2 cellular contexts compared by ENCODE assay signal in genomic region chr5:133066045-133066444, GRCh38.
TF ChIP-seq lines count a peak whose summit lies in the region.

No MANE protein-coding gene starts in this region.

TF ChIP-seq in GM23338, 12 proteins besides CTCF, POLR2A, EP300 and RAD21:
- TF ChIP-seq, protein P1, sequence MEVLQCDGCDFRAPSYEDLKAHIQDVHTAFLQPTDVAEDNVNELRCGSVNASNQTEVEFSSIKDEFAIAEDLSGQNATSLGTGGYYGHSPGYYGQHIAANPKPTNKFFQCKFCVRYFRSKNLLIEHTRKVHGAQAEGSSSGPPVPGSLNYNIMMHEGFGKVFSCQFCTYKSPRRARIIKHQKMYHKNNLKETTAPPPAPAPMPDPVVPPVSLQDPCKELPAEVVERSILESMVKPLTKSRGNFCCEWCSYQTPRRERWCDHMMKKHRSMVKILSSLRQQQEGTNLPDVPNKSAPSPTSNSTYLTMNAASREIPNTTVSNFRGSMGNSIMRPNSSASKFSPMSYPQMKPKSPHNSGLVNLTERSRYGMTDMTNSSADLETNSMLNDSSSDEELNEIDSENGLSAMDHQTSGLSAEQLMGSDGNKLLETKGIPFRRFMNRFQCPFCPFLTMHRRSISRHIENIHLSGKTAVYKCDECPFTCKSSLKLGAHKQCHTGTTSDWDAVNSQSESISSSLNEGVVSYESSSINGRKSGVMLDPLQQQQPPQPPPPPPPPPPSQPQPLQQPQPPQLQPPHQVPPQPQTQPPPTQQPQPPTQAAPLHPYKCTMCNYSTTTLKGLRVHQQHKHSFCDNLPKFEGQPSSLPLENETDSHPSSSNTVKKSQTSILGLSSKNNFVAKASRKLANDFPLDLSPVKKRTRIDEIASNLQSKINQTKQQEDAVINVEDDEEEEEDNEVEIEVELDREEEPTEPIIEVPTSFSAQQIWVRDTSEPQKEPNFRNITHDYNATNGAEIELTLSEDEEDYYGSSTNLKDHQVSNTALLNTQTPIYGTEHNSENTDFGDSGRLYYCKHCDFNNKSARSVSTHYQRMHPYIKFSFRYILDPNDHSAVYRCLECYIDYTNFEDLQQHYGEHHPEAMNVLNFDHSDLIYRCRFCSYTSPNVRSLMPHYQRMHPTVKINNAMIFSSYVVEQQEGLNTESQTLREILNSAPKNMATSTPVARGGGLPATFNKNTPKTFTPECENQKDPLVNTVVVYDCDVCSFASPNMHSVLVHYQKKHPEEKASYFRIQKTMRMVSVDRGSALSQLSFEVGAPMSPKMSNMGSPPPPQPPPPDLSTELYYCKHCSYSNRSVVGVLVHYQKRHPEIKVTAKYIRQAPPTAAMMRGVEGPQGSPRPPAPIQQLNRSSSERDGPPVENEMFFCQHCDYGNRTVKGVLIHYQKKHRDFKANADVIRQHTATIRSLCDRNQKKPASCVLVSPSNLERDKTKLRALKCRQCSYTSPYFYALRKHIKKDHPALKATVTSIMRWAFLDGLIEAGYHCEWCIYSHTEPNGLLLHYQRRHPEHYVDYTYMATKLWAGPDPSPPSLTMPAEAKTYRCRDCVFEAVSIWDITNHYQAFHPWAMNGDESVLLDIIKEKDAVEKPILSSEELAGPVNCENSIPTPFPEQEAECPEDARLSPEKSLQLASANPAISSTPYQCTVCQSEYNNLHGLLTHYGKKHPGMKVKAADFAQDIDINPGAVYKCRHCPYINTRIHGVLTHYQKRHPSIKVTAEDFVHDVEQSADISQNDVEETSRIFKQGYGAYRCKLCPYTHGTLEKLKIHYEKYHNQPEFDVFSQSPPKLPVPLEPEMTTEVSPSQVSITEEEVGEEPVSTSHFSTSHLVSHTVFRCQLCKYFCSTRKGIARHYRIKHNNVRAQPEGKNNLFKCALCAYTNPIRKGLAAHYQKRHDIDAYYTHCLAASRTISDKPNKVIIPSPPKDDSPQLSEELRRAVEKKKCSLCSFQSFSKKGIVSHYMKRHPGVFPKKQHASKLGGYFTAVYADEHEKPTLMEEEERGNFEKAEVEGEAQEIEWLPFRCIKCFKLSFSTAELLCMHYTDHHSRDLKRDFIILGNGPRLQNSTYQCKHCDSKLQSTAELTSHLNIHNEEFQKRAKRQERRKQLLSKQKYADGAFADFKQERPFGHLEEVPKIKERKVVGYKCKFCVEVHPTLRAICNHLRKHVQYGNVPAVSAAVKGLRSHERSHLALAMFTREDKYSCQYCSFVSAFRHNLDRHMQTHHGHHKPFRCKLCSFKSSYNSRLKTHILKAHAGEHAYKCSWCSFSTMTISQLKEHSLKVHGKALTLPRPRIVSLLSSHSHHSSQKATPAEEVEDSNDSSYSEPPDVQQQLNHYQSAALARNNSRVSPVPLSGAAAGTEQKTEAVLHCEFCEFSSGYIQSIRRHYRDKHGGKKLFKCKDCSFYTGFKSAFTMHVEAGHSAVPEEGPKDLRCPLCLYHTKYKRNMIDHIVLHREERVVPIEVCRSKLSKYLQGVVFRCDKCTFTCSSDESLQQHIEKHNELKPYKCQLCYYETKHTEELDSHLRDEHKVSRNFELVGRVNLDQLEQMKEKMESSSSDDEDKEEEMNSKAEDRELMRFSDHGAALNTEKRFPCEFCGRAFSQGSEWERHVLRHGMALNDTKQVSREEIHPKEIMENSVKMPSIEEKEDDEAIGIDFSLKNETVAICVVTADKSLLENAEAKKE (CRISPR knock-in tag; IDR thresholded peaks at IDR 0.05): no peak
- no peak for TF ChIP-seq EZH2 (IDR thresholded peaks at IDR 0.05; ENCODE audit: low read depth, unreplicated experiment)
- no peak for TF ChIP-seq JUNB (IDR thresholded peaks at IDR 0.05; ENCODE audit: unreplicated experiment)
- no peak for TF ChIP-seq NANOG (IDR thresholded peaks at IDR 0.05; ENCODE audit: borderline replicate concordance)
- TF ChIP-seq POLR2AphosphoS5 (IDR thresholded peaks at IDR 0.05; ENCODE audit: low read depth): no peak
- TF ChIP-seq, protein P2, sequence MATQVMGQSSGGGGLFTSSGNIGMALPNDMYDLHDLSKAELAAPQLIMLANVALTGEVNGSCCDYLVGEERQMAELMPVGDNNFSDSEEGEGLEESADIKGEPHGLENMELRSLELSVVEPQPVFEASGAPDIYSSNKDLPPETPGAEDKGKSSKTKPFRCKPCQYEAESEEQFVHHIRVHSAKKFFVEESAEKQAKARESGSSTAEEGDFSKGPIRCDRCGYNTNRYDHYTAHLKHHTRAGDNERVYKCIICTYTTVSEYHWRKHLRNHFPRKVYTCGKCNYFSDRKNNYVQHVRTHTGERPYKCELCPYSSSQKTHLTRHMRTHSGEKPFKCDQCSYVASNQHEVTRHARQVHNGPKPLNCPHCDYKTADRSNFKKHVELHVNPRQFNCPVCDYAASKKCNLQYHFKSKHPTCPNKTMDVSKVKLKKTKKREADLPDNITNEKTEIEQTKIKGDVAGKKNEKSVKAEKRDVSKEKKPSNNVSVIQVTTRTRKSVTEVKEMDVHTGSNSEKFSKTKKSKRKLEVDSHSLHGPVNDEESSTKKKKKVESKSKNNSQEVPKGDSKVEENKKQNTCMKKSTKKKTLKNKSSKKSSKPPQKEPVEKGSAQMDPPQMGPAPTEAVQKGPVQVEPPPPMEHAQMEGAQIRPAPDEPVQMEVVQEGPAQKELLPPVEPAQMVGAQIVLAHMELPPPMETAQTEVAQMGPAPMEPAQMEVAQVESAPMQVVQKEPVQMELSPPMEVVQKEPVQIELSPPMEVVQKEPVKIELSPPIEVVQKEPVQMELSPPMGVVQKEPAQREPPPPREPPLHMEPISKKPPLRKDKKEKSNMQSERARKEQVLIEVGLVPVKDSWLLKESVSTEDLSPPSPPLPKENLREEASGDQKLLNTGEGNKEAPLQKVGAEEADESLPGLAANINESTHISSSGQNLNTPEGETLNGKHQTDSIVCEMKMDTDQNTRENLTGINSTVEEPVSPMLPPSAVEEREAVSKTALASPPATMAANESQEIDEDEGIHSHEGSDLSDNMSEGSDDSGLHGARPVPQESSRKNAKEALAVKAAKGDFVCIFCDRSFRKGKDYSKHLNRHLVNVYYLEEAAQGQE (IDR thresholded peaks at IDR 0.05; ENCODE audit: unreplicated experiment): no peak
- no peak for TF ChIP-seq ZNF331 (CRISPR knock-in tag; IDR thresholded peaks at IDR 0.05; ENCODE audit: low read depth)
- TF ChIP-seq, protein P3, sequence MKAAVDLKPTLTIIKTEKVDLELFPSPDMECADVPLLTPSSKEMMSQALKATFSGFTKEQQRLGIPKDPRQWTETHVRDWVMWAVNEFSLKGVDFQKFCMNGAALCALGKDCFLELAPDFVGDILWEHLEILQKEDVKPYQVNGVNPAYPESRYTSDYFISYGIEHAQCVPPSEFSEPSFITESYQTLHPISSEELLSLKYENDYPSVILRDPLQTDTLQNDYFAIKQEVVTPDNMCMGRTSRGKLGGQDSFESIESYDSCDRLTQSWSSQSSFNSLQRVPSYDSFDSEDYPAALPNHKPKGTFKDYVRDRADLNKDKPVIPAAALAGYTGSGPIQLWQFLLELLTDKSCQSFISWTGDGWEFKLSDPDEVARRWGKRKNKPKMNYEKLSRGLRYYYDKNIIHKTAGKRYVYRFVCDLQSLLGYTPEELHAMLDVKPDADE (IDR thresholded peaks at IDR 0.05): no peak
- no peak for TF ChIP-seq ZNF114 (CRISPR knock-in tag; IDR thresholded peaks at IDR 0.05)
- no peak for TF ChIP-seq CREB1 (CRISPR knock-in tag; IDR thresholded peaks at IDR 0.05; ENCODE audit: low read depth)
- no peak for TF ChIP-seq STAT1 (IDR thresholded peaks at IDR 0.05; ENCODE audit: unreplicated experiment)
- TF ChIP-seq EZH2phosphoT487 (IDR thresholded peaks at IDR 0.05; ENCODE audit: unreplicated experiment): no peak

TF ChIP-seq in K562, 482 proteins besides CTCF, POLR2A, EP300 and RAD21 (continued from another document):
- TF ChIP-seq DDX20 (tag; IDR thresholded peaks at IDR 0.05; ENCODE audit: low read depth): no peak
- no peak for TF ChIP-seq MCM7 (IDR thresholded peaks at IDR 0.05)
